7 cellular contexts compared by ENCODE assay signal in the genomic region with DNA sequence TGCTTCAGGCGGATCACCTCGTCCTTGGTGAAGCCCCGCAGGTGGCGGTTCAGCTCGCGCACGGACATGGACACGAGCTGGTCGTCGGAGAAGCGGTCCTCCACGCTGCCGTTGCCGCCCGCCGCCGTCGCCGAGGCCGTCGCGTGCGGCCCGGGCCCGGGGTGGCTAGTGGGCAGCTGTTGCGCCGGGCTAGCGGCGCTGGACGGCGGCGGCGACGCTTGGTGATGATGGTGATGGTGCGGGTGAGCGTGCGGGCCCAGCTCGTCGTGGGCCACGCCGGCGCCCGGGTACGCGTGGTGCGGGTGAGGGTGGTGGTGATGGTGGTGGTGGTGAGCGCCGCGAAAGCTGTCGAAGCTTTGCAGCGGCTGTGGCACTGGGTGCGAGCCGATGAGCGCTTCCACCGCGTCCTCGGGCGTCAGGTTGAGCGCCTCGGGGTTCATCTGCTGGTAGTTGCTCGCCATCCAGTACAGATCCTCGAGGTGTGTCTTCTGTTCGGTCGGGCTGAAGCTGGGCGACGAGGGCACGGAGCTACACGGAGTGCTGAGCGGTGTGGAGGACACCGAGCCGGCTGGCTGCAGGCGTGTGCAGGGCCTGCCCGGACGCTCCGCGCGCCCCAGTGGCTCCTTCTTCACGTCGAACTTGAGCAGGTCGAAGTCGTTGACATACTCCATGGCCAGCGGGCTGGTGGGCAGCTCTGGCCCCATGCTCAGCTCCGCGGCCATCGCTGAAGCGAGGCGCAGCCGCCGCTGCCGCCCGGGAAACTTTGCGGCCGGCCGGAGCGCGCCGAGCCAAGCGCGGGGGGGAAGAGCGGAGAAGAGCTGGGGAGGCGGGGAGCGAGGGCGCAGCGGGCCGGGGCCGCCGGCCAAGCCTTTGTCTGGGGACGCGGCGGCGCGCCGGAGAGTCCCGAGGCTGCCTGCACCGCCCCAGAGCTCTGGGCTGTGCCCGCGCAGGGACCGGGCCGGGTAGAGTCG. TPM values are rescaled to one million over a fixed set of nuclear protein-coding genes. Genes with fewer than 3 reads are reported as not detected.
DNase-seq lines count a peak whose midpoint lies in the region; ATAC-seq, FAIRE-seq and TF ChIP-seq lines count a peak whose summit lies in the region.

No MANE protein-coding gene starts in this region.

- peak overlapping the region; percentile 69 to 98 (median 80) for H3K4me3 ChIP-seq in gastrocnemius medialis

- no peaks in the 10 kb centered on the region for H3K36me3 ChIP-seq in gastrocnemius medialis

- H3K9me3 ChIP-seq in gastrocnemius medialis: no peaks in the 10 kb centered on the region

- no peak for DNase-seq in activated T-cell treated with anti-CD3 and anti-CD28 coated beads, Interleukin-2, amount 50 U/mL, for 72 hours
- DNase-seq in left cardiac atrium: peak; percentile 56
- DNase-seq in gastrocnemius medialis: no peak
- no peak for DNase-seq in foreskin melanocyte
- no peak for DNase-seq in urothelium cell line (ENCODE audit: low spot score)

- ATAC-seq in HG03280 (IDR thresholded peaks at IDR 0.05; ENCODE audit: unreplicated experiment) (peak; percentile 9), left cardiac atrium (peak; percentile 3 to 9), gastrocnemius medialis (peak; percentile 20 to 25), GM21723 (IDR thresholded peaks at IDR 0.05; ENCODE audit: unreplicated experiment) (no peak)
- no peak for ATAC-seq in activated T-cell treated with anti-CD3 and anti-CD28 coated beads, Interleukin-2, amount 50 U/mL, for 72 hours (replicated peaks in 1 of 2)

- H3K4me3 Mint-ChIP-seq in activated T-cell treated with anti-CD3 and anti-CD28 coated beads, Interleukin-2, amount 50 U/mL, for 72 hours: peak overlapping the region; percentile 74 to 79

- H3K4me1 Mint-ChIP-seq in activated T-cell treated with anti-CD3 and anti-CD28 coated beads, Interleukin-2, amount 50 U/mL, for 72 hours (ENCODE audit: low read depth): peaks cover 5% of the 10 kb centered on the region

- peaks cover 88% of the 10 kb centered on the region for H3K27me3 Mint-ChIP-seq in activated T-cell treated with anti-CD3 and anti-CD28 coated beads, Interleukin-2, amount 50 U/mL, for 72 hours (ENCODE audit: low read depth)

- no peak for TF ChIP-seq CTCF in gastrocnemius medialis (IDR thresholded peaks at IDR 0.05 in 4 of 5, conservative IDR thresholded peaks at IDR 0.05 in 1 of 5)

- no peaks in the 10 kb centered on the region for H3K9me3 Mint-ChIP-seq in activated T-cell treated with anti-CD3 and anti-CD28 coated beads, Interleukin-2, amount 50 U/mL, for 72 hours

- no peak for FAIRE-seq in urothelium cell line (lab: Jason Lieb, UNC)

- peaks cover 12 to 25% (median 24%) of the 10 kb centered on the region in 3 donors for H3K27me3 ChIP-seq in gastrocnemius medialis

- no peak overlapping the region for H3K27ac Mint-ChIP-seq in activated T-cell treated with anti-CD3 and anti-CD28 coated beads, Interleukin-2, amount 50 U/mL, for 72 hours

- peak overlapping the region; percentile 91 to 99 (median 95) for H3K27ac ChIP-seq in gastrocnemius medialis

- peaks cover 22 to 27% of the 10 kb centered on the region in 2 donors for H3K4me1 ChIP-seq in gastrocnemius medialis

- in situ Hi-C loops in gastrocnemius medialis (cut with MboI; ENCODE audit: low sequenced_read_pairs in 4 of 4): loop anchor here (25.0 kb wide), 4 partner anchors 401 to 801 kb away; no protein-coding TSS in a partner anchor

- H3K36me3 Mint-ChIP-seq in activated T-cell treated with anti-CD3 and anti-CD28 coated beads, Interleukin-2, amount 50 U/mL, for 72 hours (ENCODE audit: insufficient read depth in 2 of 2): no peaks in the 10 kb centered on the region

- no peak for TF ChIP-seq POLR2A in gastrocnemius medialis (IDR thresholded peaks at IDR 0.05)

- intact Hi-C loops in left cardiac atrium (cut with DNase I): loop anchor here in 1 of 2 donors (5.0 to 10.0 kb wide), 2 partner anchors 216 to 1424 kb away; no protein-coding TSS in a partner anchor
- intact Hi-C loops in gastrocnemius medialis (cut with DNase I; ENCODE audit: low total_unique reads): loop anchor here (1.0 to 5.0 kb wide), 3 partner anchors 236 to 702 kb away; no protein-coding TSS in a partner anchor

RNA-seq across cellular contexts. Expression of a gene that starts 0.6 kb away (rescaled TPM):
- under 1 TPM; 0.19 to 0.39 TPM for total RNA-seq in activated T-cell treated with anti-CD3 and anti-CD28 coated beads, Interleukin-2, amount 50 U/mL, for 72 hours
- total RNA-seq in left cardiac atrium (10 to 100 TPM; 24.8 to 32.5 TPM), gastrocnemius medialis (10 to 100 TPM; 15.4 to 24.9 (median 18.6) TPM)

Comparison
In these comparisons a context has a peak if more than half of its experiments do, and no peak if none do; other contexts are left out.
1. ATAC-seq: peak in HG03280 (single experiment), left cardiac atrium (2 of 2) and gastrocnemius medialis (2 of 2); none in activated T-cell treated with anti-CD3 and anti-CD28 coated beads, Interleukin-2, amount 50 U/mL, for 72 hours (0 of 2) and GM21723 (single experiment).
2. RNA of a gene that starts 0.6 kb away (total RNA-seq): 24.8 to 32.5 TPM in left cardiac atrium and 15.4 to 24.9 TPM in gastrocnemius medialis; 0.19 to 0.39 TPM in activated T-cell treated with anti-CD3 and anti-CD28 coated beads, Interleukin-2, amount 50 U/mL, for 72 hours; every median in the first group is over 10 times any median in the second.